Comparison of ENCODE assay signal across 1 cellular context in the genomic region with DNA sequence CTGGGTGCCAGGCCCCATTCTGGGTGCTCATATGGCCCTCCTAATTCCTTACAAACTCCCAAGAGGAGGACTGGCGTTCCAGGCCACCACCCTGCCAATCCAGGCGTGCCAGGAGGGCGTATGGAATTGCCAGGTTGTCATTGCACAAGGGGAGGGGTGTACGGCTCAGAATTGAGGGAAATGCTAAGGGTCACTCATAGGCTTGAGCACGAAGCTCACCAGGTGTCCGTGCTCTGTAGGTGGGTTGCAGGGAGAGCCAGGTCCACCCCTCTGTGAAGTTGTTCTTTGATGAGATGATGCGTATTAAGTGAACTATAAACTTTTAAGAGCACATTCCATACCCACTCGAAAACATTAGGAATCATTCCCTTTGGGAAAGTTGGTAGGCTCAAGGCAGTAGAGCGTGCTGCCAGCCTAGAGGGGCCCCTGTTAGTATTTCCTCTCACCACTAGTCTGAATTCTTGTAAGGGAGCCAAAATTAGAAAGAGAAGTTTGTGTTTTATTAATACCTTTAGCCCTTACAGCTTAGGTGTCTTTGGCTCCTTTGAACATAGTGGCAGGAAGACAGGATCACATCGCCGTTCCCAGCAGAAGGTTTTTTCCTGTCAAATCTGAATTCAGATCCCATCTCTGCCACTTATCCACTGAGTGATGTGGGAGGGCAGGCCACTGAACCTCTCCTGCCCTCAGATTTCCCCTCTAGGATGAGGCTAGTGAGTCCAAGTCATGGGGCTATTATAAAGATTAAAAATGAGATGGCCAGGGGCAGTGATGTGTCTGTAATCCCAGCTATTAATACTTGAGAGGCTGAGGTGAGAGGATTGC.
TF ChIP-seq lines count a peak whose summit lies in the region.

No MANE protein-coding gene starts in this region.

TF ChIP-seq in Ishikawa, 13 proteins besides CTCF, POLR2A, EP300 and RAD21:
- TF ChIP-seq TEAD4 (IDR thresholded peaks at IDR 0.05) (peak; percentile 63), REST (IDR thresholded peaks at IDR 0.05; ENCODE audit: low read depth) (no peak), EGR1 (IDR thresholded peaks at IDR 0.05) (no peak), CEBPB (IDR thresholded peaks at IDR 0.05) (peak; percentile 74), NFIC (IDR thresholded peaks at IDR 0.05) (peak; percentile 55; the same call in 1 of the 2 replicates), FOXM1 (IDR thresholded peaks at IDR 0.05; ENCODE audit: borderline replicate concordance, low read depth) (peak; percentile 39; the same call in 1 of the 2 replicates), ZBTB7A (IDR thresholded peaks at IDR 0.05; ENCODE audit: low read depth) (no peak; the same call in 1 of the 2 replicates), YY1 (IDR thresholded peaks at IDR 0.05; ENCODE audit: low read depth) (no peak), TAF1 (IDR thresholded peaks at IDR 0.05; ENCODE audit: low read depth) (no peak), TCF12 (IDR thresholded peaks at IDR 0.05; ENCODE audit: low read depth) (peak; percentile 85), CREB1 (IDR thresholded peaks at IDR 0.05; ENCODE audit: low read depth) (no peak)
- TF ChIP-seq, protein P1, sequence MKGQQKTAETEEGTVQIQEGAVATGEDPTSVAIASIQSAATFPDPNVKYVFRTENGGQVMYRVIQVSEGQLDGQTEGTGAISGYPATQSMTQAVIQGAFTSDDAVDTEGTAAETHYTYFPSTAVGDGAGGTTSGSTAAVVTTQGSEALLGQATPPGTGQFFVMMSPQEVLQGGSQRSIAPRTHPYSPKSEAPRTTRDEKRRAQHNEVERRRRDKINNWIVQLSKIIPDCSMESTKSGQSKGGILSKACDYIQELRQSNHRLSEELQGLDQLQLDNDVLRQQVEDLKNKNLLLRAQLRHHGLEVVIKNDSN (IDR thresholded peaks at IDR 0.05) = no peak
- TF ChIP-seq, protein P2, sequence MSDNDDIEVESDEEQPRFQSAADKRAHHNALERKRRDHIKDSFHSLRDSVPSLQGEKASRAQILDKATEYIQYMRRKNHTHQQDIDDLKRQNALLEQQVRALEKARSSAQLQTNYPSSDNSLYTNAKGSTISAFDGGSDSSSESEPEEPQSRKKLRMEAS (IDR thresholded peaks at IDR 0.05) = peak; percentile 74
TF ChIP-seq in Ishikawa: peak in this region for 6.
